19 cellular contexts compared by ENCODE assay signal in genomic region chr2:6214471-6214870, GRCh38.
DNase-seq lines count a peak whose midpoint lies in the region; ATAC-seq, FAIRE-seq and TF ChIP-seq lines count a peak whose summit lies in the region.
"Had no signal": no experiment of that assay in that cellular context is flagged by ENCODE, and none has a peak within 500 bp of the region (broad histone marks: within the 10 kb centered on the region; RNA-seq: fewer than 3 reads in every experiment).

No MANE protein-coding gene starts in this region.

- intact Hi-C loops in GM12878 (cut with micrococcal nuclease; ENCODE audit: unreplicated experiment), result no loop called here

- H2AFZ ChIP-seq in GM12878 (ENCODE audit: control insufficient read depth, low read depth, low read length), result no peak overlapping the region

- no peak; the same call in 1 of the 2 replicates for TF ChIP-seq RAD21 in GM12878 (IDR thresholded peaks at IDR 0.05; ENCODE audit: insufficient read depth, low read depth, low read length)

- H3K36me3 ChIP-seq in GM12878 (ENCODE audit: control insufficient read depth in 2 of 2, insufficient read depth in 2 of 2, low read length in 1 of 2), result no peaks in the 10 kb centered on the region
- H3K36me3 ChIP-seq in mesendoderm (ENCODE audit: control insufficient read depth, insufficient read depth, low read length), result no peaks in the 10 kb centered on the region
- no peaks in the 10 kb centered on the region for H3K36me3 ChIP-seq in tibial nerve
- H3K36me3 ChIP-seq: cardiac muscle cell, esophagus squamous epithelium, right lobe of liver had no signal

- H3K9ac ChIP-seq in GM12878 (ENCODE audit: control insufficient read depth, insufficient read depth, low read length) (no peak overlapping the region), mesendoderm (ENCODE audit: low read length) (no peak overlapping the region)

- H2BK120ac ChIP-seq in mesendoderm (ENCODE audit: low read depth, low read length), result no peak overlapping the region

- H3K23ac ChIP-seq in mesendoderm (ENCODE audit: low read length), result no peak overlapping the region

- no TSS peak for BruUV-seq in GM12878 (replicated peaks; lab: Mats Ljungman, UMichigan)

- WGBS in GM12878 (ENCODE audit: insufficient coverage, insufficient replicate concordance, low lambda C conversion rate, missing lambda C conversion rate), result 23% methylated on average over 6 of the region's 6 CpGs
- WGBS in mesendoderm (ENCODE audit: extremely low coverage, insufficient coverage, low lambda C conversion rate), result no CpG with 5 or more reads among the region's 6 CpGs
- WGBS in tibial nerve, 2 donors, result 50 to 66% methylated on average over 6 of the region's 6 CpGs

- RAD21 ChIA-PET in GM12878 (lab: Charles Lee; ENCODE audit: unreplicated experiment), result no interaction called here

- peak; percentile 35; the same call in 1 of the 2 replicates for TF ChIP-seq CTCF in GM12875 (IDR thresholded peaks at IDR 0.05; ENCODE audit: borderline replicate concordance, insufficient read depth, low read depth, low read length)
- peak in 2 of 3 experiments; percentile 9 to 19; a peak in 1 of 6 replicates for TF ChIP-seq CTCF in GM12878 (IDR thresholded peaks at IDR 0.05 in 2 of 3, conservative IDR thresholded peaks at IDR 0.05 in 1 of 3; ENCODE audit: control insufficient read depth in 2 of 3, extremely low read depth in 1 of 3, insufficient read depth in 1 of 3, low read depth in 3 of 3, low read length in 3 of 3)
- no peak for TF ChIP-seq CTCF in tibial nerve (IDR thresholded peaks at IDR 0.05)

- no peaks in the 10 kb centered on the region for H3K4me1 ChIP-seq in GM12878 (ENCODE audit: control insufficient read depth, insufficient read depth, low read length)
- no peaks in the 10 kb centered on the region for H3K4me1 ChIP-seq in mesendoderm (ENCODE audit: control insufficient read depth, low read depth, low read length)
- no peaks in the 10 kb centered on the region for H3K4me1 ChIP-seq in tibial nerve
- H3K4me1 ChIP-seq: esophagus squamous epithelium, right lobe of liver had no signal

- H3K18ac ChIP-seq in mesendoderm (ENCODE audit: low read length), result no peak overlapping the region

- DNase-seq in GM12878 (ENCODE audit: low read depth, low spot score) (no peak), mesendoderm (peak; percentile 63), COLO829 (ENCODE audit: low spot score) (no peak), tibial nerve (ENCODE audit: low spot score in 2 of 2) (no peak)
- DNase-seq in activated CD4-positive, alpha-beta T cell treated with anti-CD3 and anti-CD28 coated beads for 4 hours, result no peak
- DNase-seq: ACHN, DMS79, esophagus squamous epithelium, left colon, NCI-H226, occipital lobe, right lobe of liver, SIG-M5 had no signal

- H4K20me1 ChIP-seq in GM12878 (ENCODE audit: control insufficient read depth, insufficient read depth), result no peaks in the 10 kb centered on the region

- in situ Hi-C loops in GM12878 (cut with MboI), result no loop called here

- no peak overlapping the region for H2BK5ac ChIP-seq in mesendoderm (ENCODE audit: low read length)

- SMC1A ChIA-PET in GM12878 (lab: Charles Lee; ENCODE audit: uncharacterized antibody, unreplicated experiment), result no interaction called here

- no peak for TF ChIP-seq EP300 in GM12878 (IDR thresholded peaks at IDR 0.05; ENCODE audit: borderline replicate concordance in 1 of 2, control insufficient read depth in 1 of 2, low read depth in 2 of 2, low read length in 2 of 2)
- no peak for TF ChIP-seq EP300 in tibial nerve (IDR thresholded peaks at IDR 0.05)

- H2BK15ac ChIP-seq in mesendoderm (replicated peaks; ENCODE audit: low read depth), result no peak overlapping the region

- ATAC-seq in HG02870 (IDR thresholded peaks at IDR 0.05; ENCODE audit: unreplicated experiment), result peak; percentile 88
- peak; percentile 62 for ATAC-seq in GM12878
- ATAC-seq in HG03442 (IDR thresholded peaks at IDR 0.05; ENCODE audit: unreplicated experiment), result no peak
- ATAC-seq: activated CD4-positive, CD25-positive, alpha-beta regulatory T cell treated with anti-CD3 and anti-CD28 coated beads, Interleukin-2, amount 50 U/mL, for 24 hours; activated T-helper 17 cell treated with anti-CD3 and anti-CD28 coated beads, Interleukin-2, amount 50 U/mL, for 72 hours; left colon; right lobe of liver had no signal

- no peak overlapping the region for H4K5ac ChIP-seq in mesendoderm (ENCODE audit: low read length)

- H3K27ac ChIP-seq in GM12878 (ENCODE audit: control insufficient read depth, insufficient read depth), result no peak overlapping the region
- no peak overlapping the region for H3K27ac ChIP-seq in mesendoderm (ENCODE audit: low read depth, low read length)
- no peak overlapping the region for H3K27ac ChIP-seq in tibial nerve
- H3K27ac ChIP-seq: cardiac muscle cell, esophagus squamous epithelium, right lobe of liver had no signal

- no peaks in the 10 kb centered on the region for H3K79me1 ChIP-seq in mesendoderm (ENCODE audit: low read length)

- H3K4me3 ChIP-seq in GM12875 (ENCODE audit: low read depth, low read length), result no peak overlapping the region
- H3K4me3 ChIP-seq in GM12878, result no peak overlapping the region
- no peak overlapping the region for H3K4me3 ChIP-seq in mesendoderm (ENCODE audit: low read length)
- no peak overlapping the region for H3K4me3 ChIP-seq in tibial nerve
- H3K4me3 ChIP-seq: cardiac muscle cell, esophagus squamous epithelium, right lobe of liver had no signal

- H3K79me2 ChIP-seq in GM12878 (ENCODE audit: control insufficient read depth, insufficient read depth, low read length), result no peaks in the 10 kb centered on the region
- H3K79me2 ChIP-seq in mesendoderm (ENCODE audit: control insufficient read depth, insufficient read depth, low read length), result no peaks in the 10 kb centered on the region

- no peak overlapping the region; the same call in 1 of the 2 replicates for H3K4me2 ChIP-seq in GM12878 (ENCODE audit: control insufficient read depth, insufficient read depth)
- H3K4me2 ChIP-seq in mesendoderm (ENCODE audit: low read length), result no peak overlapping the region

- no peak overlapping the region for H3K4ac ChIP-seq in mesendoderm (ENCODE audit: low read depth, low read length)

- no peak overlapping the region for H2AK5ac ChIP-seq in mesendoderm (ENCODE audit: low read length)

- POLR2A ChIA-PET in GM12878 (lab: Charles Lee), result no interaction called here

- FAIRE-seq in GM12878 (lab: Jason Lieb, UNC), result no peak

- TF ChIP-seq POLR2A in GM12878 (IDR thresholded peaks at IDR 0.05; ENCODE audit: low read depth, low read length), result no peak
- TF ChIP-seq POLR2A in tibial nerve (IDR thresholded peaks at IDR 0.05), result no peak

- no peak overlapping the region for H4K8ac ChIP-seq in mesendoderm (ENCODE audit: low read depth, low read length)

- H3K27me3 ChIP-seq in GM12878 (replicated peaks in 1 of 2; ENCODE audit: control insufficient read depth in 2 of 2, insufficient read depth in 2 of 2, low read length in 1 of 2) (no peaks in the 10 kb centered on the region), mesendoderm (ENCODE audit: insufficient read depth, low read length, poor library complexity) (no peaks in the 10 kb centered on the region), tibial nerve (no peaks in the 10 kb centered on the region)
- H3K27me3 ChIP-seq: cardiac muscle cell, esophagus squamous epithelium, right lobe of liver had no signal

- CTCF ChIA-PET in GM12878 (lab: Yijun Ruan, JAX), result no interaction called here

- H3K9me3 ChIP-seq in GM12878 (replicated peaks; ENCODE audit: control insufficient read depth, insufficient read depth, low read length) (no peaks in the 10 kb centered on the region; the same call in 2 of the 3 replicates), tibial nerve (no peaks in the 10 kb centered on the region)
- H3K9me3 ChIP-seq: right lobe of liver had no signal

- H3K56ac ChIP-seq in mesendoderm (ENCODE audit: low read length), result no peak overlapping the region

TF ChIP-seq in GM12878, 131 proteins besides CTCF, POLR2A, EP300 and RAD21 (continues in another document):
- TF ChIP-seq USF2 (IDR thresholded peaks at IDR 0.05; ENCODE audit: borderline replicate concordance, low read depth, low read length) (no peak), ZNF622 (IDR thresholded peaks at IDR 0.05) (no peak), WRNIP1 (IDR thresholded peaks at IDR 0.05; ENCODE audit: borderline replicate concordance, low read depth, low read length) (no peak), SIN3A (IDR thresholded peaks at IDR 0.05; ENCODE audit: low read depth, low read length) (no peak), SKIL (IDR thresholded peaks at IDR 0.05; ENCODE audit: low read depth, poor library complexity, severe bottlenecking) (no peak), IKZF2 (IDR thresholded peaks at IDR 0.05) (peak; percentile 14 to 56; a peak in 2 of 4 replicates)

Comparison
In these comparisons a context has a peak if more than half of its experiments do, and no peak if none do; other contexts are left out.
1. CTCF ChIP-seq: peak in GM12875 (single experiment) and GM12878 (2 of 3); none in tibial nerve (0 of 5).